8 cellular contexts compared by ENCODE assay signal in the genomic region with DNA sequence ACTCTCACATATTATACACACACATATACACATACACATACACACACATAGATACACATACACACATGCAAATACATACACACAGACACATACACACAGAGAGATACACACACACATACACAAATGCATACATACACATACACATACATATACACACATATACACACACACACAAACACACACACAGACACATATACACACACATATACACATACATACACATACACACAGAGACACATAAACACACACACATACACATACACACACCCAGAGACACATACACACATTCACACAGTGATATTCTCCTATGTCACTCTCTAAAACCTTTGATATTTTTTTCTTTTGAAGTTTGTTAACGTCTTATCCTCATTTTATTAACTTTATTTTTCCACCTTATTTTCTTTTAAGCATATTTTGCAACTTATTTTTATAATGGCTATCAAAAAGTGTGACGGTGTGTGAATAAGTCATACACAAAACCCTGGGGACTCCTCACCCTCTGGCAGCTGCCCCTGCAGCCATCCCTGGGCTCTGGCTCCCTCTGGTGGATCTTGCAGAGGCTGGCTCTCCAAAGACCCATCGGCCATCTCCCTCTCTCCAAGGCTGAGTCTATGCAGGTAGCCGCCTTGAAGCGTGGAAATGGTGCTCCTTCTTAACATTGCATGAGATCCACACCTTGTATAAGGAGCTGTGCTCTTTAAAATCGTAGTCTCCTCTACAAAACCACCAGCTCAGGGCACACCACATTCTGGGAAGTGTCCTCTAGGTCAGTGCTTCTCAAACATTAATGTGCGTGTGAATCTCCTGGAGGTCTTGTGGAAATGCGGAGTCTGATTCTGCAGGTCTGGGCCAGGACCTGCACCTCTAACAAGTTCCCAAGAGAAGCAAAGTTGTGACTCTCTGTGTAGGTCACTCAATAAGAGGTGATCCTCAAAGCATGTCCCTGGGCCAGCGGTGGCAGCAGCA. TPM values are rescaled to one million over a fixed set of nuclear protein-coding genes. Genes with fewer than 3 reads are reported as not detected.
DNase-seq lines count a peak whose midpoint lies in the region; ATAC-seq lines count a peak whose summit lies in the region.

No MANE protein-coding gene starts in this region.

- H3K4me3 Mint-ChIP-seq in activated CD4-positive, alpha-beta T cell treated with anti-CD3 and anti-CD28 coated beads, Interleukin-2, amount 10 ng/mL, durations not matched to agents 7 days and 5 days = no peak overlapping the region

- H2AFZ ChIP-seq in mesenchymal stem cell (ENCODE audit: low read depth, low read length) = no peak overlapping the region

- no peak overlapping the region for H4K91ac ChIP-seq in mesenchymal stem cell (ENCODE audit: low read length)

- H3K4me3 ChIP-seq in HAP-1 = no peak overlapping the region
- H3K4me3 ChIP-seq in mesenchymal stem cell (ENCODE audit: insufficient read depth in 1 of 2, low read depth in 1 of 2, low read length in 2 of 2) = no peak overlapping the region

- no peak overlapping the region for H3K18ac ChIP-seq in mesenchymal stem cell (ENCODE audit: low read depth in 1 of 2, low read length in 2 of 2)

- no peak overlapping the region for H4K8ac ChIP-seq in mesenchymal stem cell (ENCODE audit: low read length)

- ATAC-seq in HG03571 (IDR thresholded peaks at IDR 0.05; ENCODE audit: unreplicated experiment) = no peak

- CTCF ChIA-PET in activated CD4-positive, alpha-beta T cell treated with anti-CD3 and anti-CD28 coated beads, Interleukin-2, amount 10 ng/mL, durations not matched to agents 7 days and 5 days (lab: Charles Lee) = no interaction called here

- no peak overlapping the region for H2BK5ac ChIP-seq in mesenchymal stem cell (ENCODE audit: low read depth, low read length, poor library complexity, severe bottlenecking)

- H3K36me3 ChIP-seq in HAP-1 (replicated peaks) (no peaks in the 10 kb centered on the region), mesenchymal stem cell (ENCODE audit: control insufficient read depth in 1 of 2, insufficient read depth in 2 of 2, low read depth in 1 of 2, low read length in 2 of 2) (no peaks in the 10 kb centered on the region)

- no peak overlapping the region for H3K4me2 ChIP-seq in mesenchymal stem cell (ENCODE audit: low read length, poor library complexity, severe bottlenecking)

- H3K27me3 Mint-ChIP-seq in activated CD4-positive, alpha-beta T cell treated with anti-CD3 and anti-CD28 coated beads, Interleukin-2, amount 10 ng/mL, durations not matched to agents 7 days and 5 days = peaks cover 5% of the 10 kb centered on the region

- in situ Hi-C loops in HAP-1 (cut with MboI; ENCODE audit: low sequenced_read_pairs) = loop anchor here (10.0 kb wide), 1 partner anchor 59 kb away; no protein-coding TSS in a partner anchor

- DNase-seq in DMS79 (lab: John Stamatoyannopoulos, UW) = peak; percentile 28
- peak; percentile 31 to 78 for DNase-seq in HAP-1 (ENCODE audit: low spot score in 2 of 2)
- DNase-seq in NCI-H2196 treated with DMSO at 0.1 percent for 48 hours (lab: John Stamatoyannopoulos, UW; ENCODE audit: unreplicated experiment) = peak; percentile 23
- DNase-seq in activated CD4-positive, alpha-beta T cell treated with anti-CD3 and anti-CD28 coated beads, Interleukin-2, amount 10 ng/mL, durations not matched to agents 7 days and 5 days = peak; percentile 55
- DNase-seq in effector CD8-positive, alpha-beta T cell (lab: John Stamatoyannopoulos, UW) = peak; percentile 8
- peak; percentile 37 for DNase-seq in mesenchymal stem cell
- DNase-seq in stimulated activated CD8-positive, alpha-beta memory T cell treated with anti-CD3 and anti-CD28 coated beads, Interleukin-2, amount 100 ng/mL, for 48 hours (ENCODE audit: low read depth in 2 of 2) = peak; percentile 38 to 45

- no peak overlapping the region for H2BK15ac ChIP-seq in mesenchymal stem cell (ENCODE audit: low read depth, poor library complexity, severe bottlenecking)

- no peak overlapping the region for H2BK12ac ChIP-seq in mesenchymal stem cell (ENCODE audit: low read length in 2 of 2)

- no peaks in the 10 kb centered on the region for H3K79me1 ChIP-seq in mesenchymal stem cell (replicated peaks; ENCODE audit: low read length, poor library complexity, severe bottlenecking)

- H3K9me3 ChIP-seq in HAP-1 (no peaks in the 10 kb centered on the region), mesenchymal stem cell (ENCODE audit: control insufficient read depth, low read length) (no peaks in the 10 kb centered on the region)

- H3K27me3 ChIP-seq in HAP-1 (ENCODE audit: low read depth) = peaks cover under 1% of the 10 kb centered on the region; the same call in 1 of the 2 replicates
- peaks cover 0 to 20% of the 10 kb centered on the region in 2 experiments for H3K27me3 ChIP-seq in mesenchymal stem cell (ENCODE audit: control insufficient read depth in 1 of 2, insufficient read depth in 1 of 2, low read length in 2 of 2)

- no peaks in the 10 kb centered on the region for H3K36me3 Mint-ChIP-seq in activated CD4-positive, alpha-beta T cell treated with anti-CD3 and anti-CD28 coated beads, Interleukin-2, amount 10 ng/mL, durations not matched to agents 7 days and 5 days (ENCODE audit: low read depth)

- no peak overlapping the region for H2AK5ac ChIP-seq in mesenchymal stem cell (ENCODE audit: low read length, severe bottlenecking)

- no peak overlapping the region for H2BK120ac ChIP-seq in mesenchymal stem cell (ENCODE audit: low read depth, low read length)

- no peak overlapping the region for H3K23ac ChIP-seq in mesenchymal stem cell (ENCODE audit: low read length in 2 of 2)

- peaks cover 8% of the 10 kb centered on the region for H3K4me1 Mint-ChIP-seq in activated CD4-positive, alpha-beta T cell treated with anti-CD3 and anti-CD28 coated beads, Interleukin-2, amount 10 ng/mL, durations not matched to agents 7 days and 5 days

- POLR2A ChIA-PET in activated CD4-positive, alpha-beta T cell treated with anti-CD3 and anti-CD28 coated beads, Interleukin-2, amount 10 ng/mL, durations not matched to agents 7 days and 5 days (lab: Charles Lee) = no interaction called here

- 59% methylated on average over 8 of the region's 9 CpGs for WGBS in mesenchymal stem cell

- no peaks in the 10 kb centered on the region for H3K9me3 Mint-ChIP-seq in activated CD4-positive, alpha-beta T cell treated with anti-CD3 and anti-CD28 coated beads, Interleukin-2, amount 10 ng/mL, durations not matched to agents 7 days and 5 days

- H3K4me1 ChIP-seq in HAP-1 = no peaks in the 10 kb centered on the region
- no peaks in the 10 kb centered on the region for H3K4me1 ChIP-seq in mesenchymal stem cell (ENCODE audit: control insufficient read depth, insufficient read depth, low read depth, low read length)

- no peak overlapping the region for H3K27ac ChIP-seq in mesenchymal stem cell (ENCODE audit: low read length, poor library complexity, severe bottlenecking)

- H3K9ac ChIP-seq in mesenchymal stem cell (ENCODE audit: low read length) = no peak overlapping the region

- H3K27ac Mint-ChIP-seq in activated CD4-positive, alpha-beta T cell treated with anti-CD3 and anti-CD28 coated beads, Interleukin-2, amount 10 ng/mL, durations not matched to agents 7 days and 5 days = no peak overlapping the region

- H3K4ac ChIP-seq in mesenchymal stem cell (ENCODE audit: low read depth in 1 of 2, low read length in 2 of 2) = no peak overlapping the region

- H3K14ac ChIP-seq in mesenchymal stem cell (ENCODE audit: low read length in 2 of 2) = no peak overlapping the region

RNA-seq across cellular contexts. Expression of gene C10orf120, which starts 4.1 kb away (rescaled TPM):
- not detected for total RNA-seq in activated CD4-positive, alpha-beta T cell treated with anti-CD3 and anti-CD28 coated beads, Interleukin-2, amount 10 ng/mL, durations not matched to agents 7 days and 5 days
- polyA plus RNA-seq in mesenchymal stem cell (2013, experiment 1 of 2) = not detected
- polyA plus RNA-seq in mesenchymal stem cell (2013, experiment 2 of 2) = not detected
